Comparison of ENCODE assay signal across 22 cellular contexts in genomic region chr16:66137853-66138252, GRCh38.
"Had no signal": no experiment of that assay in that cellular context is flagged by ENCODE, and none has a peak within 500 bp of the region (broad histone marks: within the 10 kb centered on the region; RNA-seq: fewer than 3 reads in every experiment).

No MANE protein-coding gene starts in this region.

- H3K9me3 ChIP-seq: esophagus muscularis mucosa, heart right ventricle, lower lobe of right lung, pancreas, right lobe of liver, thoracic aorta, tibial nerve, upper lobe of left lung had no signal

- H3K36me3 ChIP-seq: esophagus muscularis mucosa, heart right ventricle, lower lobe of right lung, pancreas, right lobe of liver, thoracic aorta, tibial nerve, upper lobe of left lung had no signal

- H3K27ac ChIP-seq: coronary artery, esophagus muscularis mucosa, foreskin keratinocyte, heart right ventricle, lower lobe of right lung, pancreas, right lobe of liver, thoracic aorta, tibial nerve had no signal

- H3K4me3 ChIP-seq: coronary artery, esophagus muscularis mucosa, heart right ventricle, lower lobe of right lung, pancreas, right lobe of liver, thoracic aorta, tibial nerve, upper lobe of left lung had no signal

- H3K27me3 ChIP-seq: esophagus muscularis mucosa, heart right ventricle, pancreas, right lobe of liver, tibial nerve, upper lobe of left lung had no signal

- H3K4me1 ChIP-seq: foreskin keratinocyte, pancreas, right lobe of liver, upper lobe of left lung had no signal

- ATAC-seq: foreskin keratinocyte; heart right ventricle; left ventricle myocardium superior; lower lobe of right lung; naive thymus-derived CD4-positive, alpha-beta T cell; pancreas; right lobe of liver; stimulated activated naive B cell treated with anti-CD40 and anti-IgM and Interleukin-4, amounts not matched to agents 10 μg/mL and 1 μg/mL and 100 μg/mL, for 72 hours had no signal

- DNase-seq: dermis blood vessel endothelial cell; effector memory CD4-positive, alpha-beta T cell; foreskin keratinocyte; glutamatergic neuron; heart right ventricle; hypothalamus; left ventricle myocardium superior; lower lobe of right lung; naive thymus-derived CD4-positive, alpha-beta T cell; nephron progenitor cell; nucleus accumbens; pancreas; right lobe of liver; small intestine; stimulated activated CD4-positive, alpha-beta T cell treated with anti-CD3 and anti-CD28 coated beads, Interleukin-15, amount 100 ng/mL, for 24 hours; stimulated activated CD4-positive, alpha-beta T cell treated with anti-CD3 and anti-CD28 coated beads, Interleukin-2, amount 100 ng/mL, for 48 hours; stimulated activated naive B cell treated with anti-CD40 and anti-IgM and Interleukin-4, amounts not matched to agents 10 μg/mL and 1 μg/mL and 100 μg/mL, for 72 hours; upper lobe of left lung had no signal
